Comparison of ENCODE assay signal across 1 cellular context in genomic region chr16:66616592-66616991, GRCh38.
TF ChIP-seq lines count a peak whose summit lies in the region.

No MANE protein-coding gene starts in this region.

TF ChIP-seq in GM23338, 12 proteins besides CTCF, POLR2A, EP300 and RAD21 (continued from another document):
- TF ChIP-seq REST (IDR thresholded peaks at IDR 0.05; ENCODE audit: unreplicated experiment) (no peak), CREB1 (CRISPR knock-in tag; IDR thresholded peaks at IDR 0.05; ENCODE audit: low read depth) (no peak), ZNF114 (CRISPR knock-in tag; IDR thresholded peaks at IDR 0.05) (no peak), EZH2phosphoT487 (IDR thresholded peaks at IDR 0.05; ENCODE audit: unreplicated experiment) (no peak), JUNB (IDR thresholded peaks at IDR 0.05; ENCODE audit: unreplicated experiment) (no peak), NANOG (IDR thresholded peaks at IDR 0.05; ENCODE audit: borderline replicate concordance) (no peak), ZNF462 (CRISPR knock-in tag; IDR thresholded peaks at IDR 0.05) (no peak), EZH2 (IDR thresholded peaks at IDR 0.05; ENCODE audit: low read depth, unreplicated experiment) (no peak), ETS1 (IDR thresholded peaks at IDR 0.05) (no peak), STAT1 (IDR thresholded peaks at IDR 0.05; ENCODE audit: unreplicated experiment) (no peak), POLR2AphosphoS5 (IDR thresholded peaks at IDR 0.05; ENCODE audit: low read depth) (no peak)
